Comparison of ENCODE assay signal across 8 cellular contexts in the genomic region with DNA sequence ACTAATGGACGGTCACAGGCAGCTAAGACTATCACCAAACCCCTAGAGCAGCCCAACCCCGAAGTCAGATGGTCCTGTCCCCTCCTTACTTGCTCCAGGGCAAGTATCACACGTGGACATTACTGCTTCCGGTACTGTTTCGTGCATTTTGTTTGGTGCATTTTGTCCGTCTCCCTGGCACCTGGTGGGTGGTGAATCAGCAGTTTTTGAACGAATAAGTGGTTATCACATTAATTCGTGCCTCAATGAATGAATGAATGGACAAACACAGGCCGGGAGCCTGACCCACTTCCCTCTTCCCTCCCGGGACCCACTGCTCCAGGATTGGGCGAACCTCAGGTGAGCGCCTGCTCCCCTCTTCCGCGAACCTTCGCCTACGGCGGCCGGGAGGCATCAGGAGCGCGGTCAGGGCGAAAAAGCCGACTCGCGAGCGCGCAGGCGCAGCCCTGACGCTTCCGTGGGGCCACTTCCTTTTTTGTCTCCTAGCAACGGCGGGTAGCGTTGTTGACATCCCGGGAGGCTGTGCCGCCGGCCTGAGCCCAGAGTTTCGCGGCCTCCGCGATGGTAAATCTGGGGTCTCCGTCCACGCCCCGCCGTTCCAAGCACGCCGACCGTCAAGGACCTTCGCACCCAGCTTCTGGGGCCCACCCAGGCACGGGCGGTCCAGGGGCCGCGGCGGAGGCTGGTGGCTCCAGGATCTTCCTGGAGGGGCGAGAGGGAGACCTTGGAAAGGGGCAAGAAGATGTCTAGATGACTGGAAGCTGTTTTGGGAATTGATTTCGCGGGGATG. TPM values are rescaled to one million over a fixed set of nuclear protein-coding genes. Genes with fewer than 3 reads are reported as not detected.
DNase-seq lines count a peak whose midpoint lies in the region; ATAC-seq and TF ChIP-seq lines count a peak whose summit lies in the region.

Gene DYNLRB2, plus strand, starts transcription at position 478 of the 790 bp plus-strand sequence. Its CDS starts 84 bp downstream, at position 562.

- peaks cover 0 to 3% of the 10 kb centered on the region in 2 donors for H3K27me3 ChIP-seq in mucosa of rectum (ENCODE audit: control insufficient read depth in 2 of 2, insufficient read depth in 2 of 2, low read length in 2 of 2)

- H3K9me3 ChIP-seq in mucosa of rectum (ENCODE audit: control insufficient read depth in 2 of 2, low read length in 2 of 2): no peaks in the 10 kb centered on the region

- TF ChIP-seq CTCF in C4-2B (conservative IDR thresholded peaks at IDR 0.05): no peak

- H3K4me3 ChIP-seq in mucosa of rectum (ENCODE audit: low read length in 2 of 2): peak within 1 kb of the TSS; percentile 88 to 96

- ATAC-seq in GM19372 (IDR thresholded peaks at IDR 0.05; ENCODE audit: low read depth, unreplicated experiment) (peak; percentile 95), HG03565 (IDR thresholded peaks at IDR 0.05; ENCODE audit: unreplicated experiment) (peak; percentile 86), esophagus mucosa (peak; percentile 98)

- H3K27ac ChIP-seq in C4-2B: peak within 1 kb of the TSS; percentile 87
- peak within 1 kb of the TSS; percentile 40 to 73 for H3K27ac ChIP-seq in mucosa of rectum (ENCODE audit: low read depth in 2 of 2, low read length in 2 of 2)

- H3K4me1 ChIP-seq in mucosa of rectum (ENCODE audit: control insufficient read depth in 2 of 2, insufficient read depth in 2 of 2, low read length in 2 of 2): peaks cover 3 to 4% of the 10 kb centered on the region in 2 donors

- H3K36me3 ChIP-seq in mucosa of rectum (ENCODE audit: control insufficient read depth in 2 of 2, insufficient read depth in 2 of 2, low read length in 2 of 2): no peaks in the 10 kb centered on the region

- peak; percentile 87 for DNase-seq in NOMO-1 treated with dmso at 0.1 percent for 144 hours (lab: John Stamatoyannopoulos, UW; ENCODE audit: unreplicated experiment)
- peak; percentile 94 to 95 for DNase-seq in activated T-cell treated with anti-CD3 and anti-CD28 coated beads, Interleukin-2, amount 50 U/mL, for 48 hours
- DNase-seq in stimulated activated CD8-positive, alpha-beta memory T cell treated with anti-CD3 and anti-CD28 coated beads, Interleukin-4, amount 100 ng/mL, for 24 hours (ENCODE audit: low read depth): peak; percentile 86

- peak within 1 kb of the TSS; percentile 62 to 74 for H3K9ac ChIP-seq in mucosa of rectum (ENCODE audit: low read depth in 1 of 2, low read length in 2 of 2)

RNA-seq across cellular contexts. Expression of gene DYNLRB2, which starts in this region (rescaled TPM):
- not detected for total RNA-seq in esophagus mucosa

Comparison
In these comparisons a context has a peak if more than half of its experiments do, and no peak if none do; other contexts are left out.
1. Peak in every context shown above with its lines: DNase-seq, ATAC-seq, H3K4me3 ChIP-seq and H3K27ac ChIP-seq.
2. Peak in ATAC-seq in esophagus mucosa; RNA of the gene not detected or under 1 TPM.